1 cellular context compared by ENCODE assay signal in genomic region chr2:233458031-233458610, GRCh38.
TF ChIP-seq lines count a peak whose summit lies in the region.

No MANE protein-coding gene starts in this region.

TF ChIP-seq in HepG2, 621 proteins besides CTCF, POLR2A, EP300 and RAD21:
- no peak for TF ChIP-seq NFRKB (IDR thresholded peaks at IDR 0.05)
TF ChIP-seq in HepG2: peak in this region for 0.
